In the genomic region with DNA sequence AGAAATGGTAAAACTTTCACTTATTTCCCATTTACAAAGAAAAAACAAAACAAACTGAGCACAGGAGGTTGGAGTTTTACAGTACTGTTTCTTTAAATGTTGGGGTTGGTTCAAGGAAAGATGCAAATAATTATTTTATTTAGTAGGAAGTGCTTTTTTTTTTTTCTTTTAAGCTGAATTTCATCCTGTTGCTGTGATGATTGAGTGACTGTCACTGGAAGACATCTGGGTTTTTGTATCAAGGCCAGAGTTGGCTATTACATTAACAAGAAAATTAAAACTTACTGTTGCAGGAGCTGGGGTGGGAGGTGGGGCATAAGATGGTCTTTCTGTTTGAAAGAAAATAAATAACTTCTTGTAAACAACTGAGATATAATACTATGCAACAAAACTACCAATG, we compare ENCODE assay signal across 18 cellular contexts. TPM values are rescaled to one million over a fixed set of nuclear protein-coding genes. Genes with fewer than 3 reads are reported as not detected.
A peak's percentile ranks its signal among the peaks of the same experiment; 100 is the strongest.
DNase-seq lines count a peak whose midpoint lies in the region; ATAC-seq and TF ChIP-seq lines count a peak whose summit lies in the region.
"Had no signal": no experiment of that assay in that cellular context is flagged by ENCODE, and none has a peak within 500 bp of the region (broad histone marks: within the 10 kb centered on the region; RNA-seq: fewer than 3 reads in every experiment).

No MANE protein-coding gene starts in this region.

- H3K27ac Mint-ChIP-seq in activated naive CD4-positive, alpha-beta T cell treated with anti-CD3 and anti-CD28 coated beads, Interleukin-2, amount 10 ng/mL, durations not matched to agents 7 days and 5 days: peak overlapping the region; percentile 74
- H3K27ac Mint-ChIP-seq in T-cell (no peak overlapping the region), glutamatergic neuron (ENCODE audit: unreplicated experiment) (peak overlapping the region; percentile 39)
- H3K27ac Mint-ChIP-seq in stimulated activated naive CD8-positive, alpha-beta T cell treated with anti-CD3 and anti-CD28 coated beads, Interleukin-15, amount 100 ng/mL, for 72 hours: peak overlapping the region; percentile 73 to 94
- H3K27ac Mint-ChIP-seq: T-helper 1 cell treated with Interleukin-12 subunit alpha and Interleukin-12 subunit beta and Interleukin-4 antibody, amounts not matched to agents 30 μg/mL and 1 μg/mL, for 36 hours had no signal

- no peaks in the 10 kb centered on the region for H3K9me3 ChIP-seq in testis
- H3K9me3 ChIP-seq: colonic mucosa, Peyer's patch, thyroid gland had no signal

- H3K27ac ChIP-seq in testis: no peak overlapping the region
- H3K27ac ChIP-seq: colonic mucosa, Peyer's patch, thyroid gland had no signal

- H3K27me3 ChIP-seq in testis: no peaks in the 10 kb centered on the region
- H3K27me3 ChIP-seq: colonic mucosa, Peyer's patch, thyroid gland had no signal

- H3K36me3 Mint-ChIP-seq in activated naive CD4-positive, alpha-beta T cell treated with anti-CD3 and anti-CD28 coated beads, Interleukin-2, amount 10 ng/mL, durations not matched to agents 7 days and 5 days: peaks cover 41% of the 10 kb centered on the region
- H3K36me3 Mint-ChIP-seq in T-cell (peaks cover 35% of the 10 kb centered on the region), glutamatergic neuron (ENCODE audit: unreplicated experiment) (no peaks in the 10 kb centered on the region)

- no peaks in the 10 kb centered on the region for H3K36me3 ChIP-seq in testis (ENCODE audit: low read depth, missing control alignments)
- H3K36me3 ChIP-seq: colonic mucosa had no signal

- peaks cover 58% of the 10 kb centered on the region for H3K4me1 Mint-ChIP-seq in activated naive CD4-positive, alpha-beta T cell treated with anti-CD3 and anti-CD28 coated beads, Interleukin-2, amount 10 ng/mL, durations not matched to agents 7 days and 5 days
- H3K4me1 Mint-ChIP-seq in T-cell (peaks cover 63 to 74% (median 71%) of the 10 kb centered on the region in 3 donors), glutamatergic neuron (ENCODE audit: low read depth, unreplicated experiment) (peaks cover 30% of the 10 kb centered on the region)
- peaks cover 56% of the 10 kb centered on the region for H3K4me1 Mint-ChIP-seq in stimulated activated naive CD8-positive, alpha-beta T cell treated with anti-CD3 and anti-CD28 coated beads, Interleukin-15, amount 100 ng/mL, for 72 hours

- H3K4me3 Mint-ChIP-seq in activated naive CD4-positive, alpha-beta T cell treated with anti-CD3 and anti-CD28 coated beads, Interleukin-2, amount 10 ng/mL, durations not matched to agents 7 days and 5 days: peak overlapping the region; percentile 7
- peak overlapping the region; percentile 7 to 59 (median 24) for H3K4me3 Mint-ChIP-seq in T-cell
- H3K4me3 Mint-ChIP-seq in glutamatergic neuron (ENCODE audit: unreplicated experiment): peak overlapping the region; percentile 53
- peak overlapping the region; percentile 67 to 99 for H3K4me3 Mint-ChIP-seq in stimulated activated naive CD8-positive, alpha-beta T cell treated with anti-CD3 and anti-CD28 coated beads, Interleukin-15, amount 100 ng/mL, for 72 hours

- no peaks in the 10 kb centered on the region for H3K9me3 Mint-ChIP-seq in activated naive CD4-positive, alpha-beta T cell treated with anti-CD3 and anti-CD28 coated beads, Interleukin-2, amount 10 ng/mL, durations not matched to agents 7 days and 5 days
- H3K9me3 Mint-ChIP-seq in T-cell: no peaks in the 10 kb centered on the region
- H3K9me3 Mint-ChIP-seq in glutamatergic neuron (ENCODE audit: unreplicated experiment): peaks cover 12% of the 10 kb centered on the region
- H3K9me3 Mint-ChIP-seq in stimulated activated naive CD8-positive, alpha-beta T cell treated with anti-CD3 and anti-CD28 coated beads, Interleukin-15, amount 100 ng/mL, for 72 hours: no peaks in the 10 kb centered on the region
- H3K9me3 Mint-ChIP-seq: T-helper 1 cell treated with Interleukin-12 subunit alpha and Interleukin-12 subunit beta and Interleukin-4 antibody, amounts not matched to agents 30 μg/mL and 1 μg/mL, for 36 hours had no signal

- CTCF ChIA-PET in activated naive CD4-positive, alpha-beta T cell treated with anti-CD3 and anti-CD28 coated beads, Interleukin-2, amount 10 ng/mL, durations not matched to agents 7 days and 5 days (lab: Charles Lee): no interaction called here
- CTCF ChIA-PET in T-cell (lab: Charles Lee): interaction anchor here in 1 of 2 donors (1.2 kb wide), 1 partner anchor 68 kb away, joined by 4 read pairs; no protein-coding TSS in a partner anchor

- intact Hi-C loops in testis (cut with DNase I; ENCODE audit: low total_unique reads): no loop called here
- intact Hi-C loops in head of caudate nucleus (cut with DNase I): no loop called here

- POLR2A ChIA-PET in T-cell (lab: Charles Lee): interaction anchor here (0.6 to 2.3 kb wide), 3 partner anchors 21 to 243 kb away, joined by 3 to 8 read pairs (median 4); no protein-coding TSS in a partner anchor

- no peak for ATAC-seq in T-cell (replicated peaks in 1 of 4)
- ATAC-seq in stimulated activated naive CD8-positive, alpha-beta T cell treated with anti-CD3 and anti-CD28 coated beads, Interleukin-15, amount 100 ng/mL, for 72 hours: no peak

- H3K4me1 ChIP-seq in testis: peaks cover 26% of the 10 kb centered on the region

- TF ChIP-seq POLR2A in testis (IDR thresholded peaks at IDR 0.05): no peak

- TF ChIP-seq CTCF in glutamatergic neuron (IDR thresholded peaks at IDR 0.05; ENCODE audit: partially characterized antibody, unreplicated experiment): no peak
- no peak for TF ChIP-seq CTCF in testis (IDR thresholded peaks at IDR 0.05)

- no peak for DNase-seq in activated naive CD4-positive, alpha-beta T cell treated with anti-CD3 and anti-CD28 coated beads, Interleukin-2, amount 10 ng/mL, durations not matched to agents 7 days and 5 days
- DNase-seq in activated naive CD4-positive, alpha-beta T cell treated with Interleukin-2 at 50 U/mL for 16 hours: no peak
- DNase-seq in T-cell (no peak), glutamatergic neuron (no peak), testis (no peak), head of caudate nucleus (no peak), CD1c-positive myeloid dendritic cell (ENCODE audit: extremely low spot score) (no peak)
- DNase-seq in stimulated activated naive CD8-positive, alpha-beta T cell treated with anti-CD3 and anti-CD28 coated beads, Interleukin-15, amount 100 ng/mL, for 72 hours: no peak
- DNase-seq: colonic mucosa; EL; NCI-H187; NCI-H510A treated with DMSO at 0.1 percent for 48 hours; nucleus accumbens; Peyer's patch; stimulated activated CD4-positive, alpha-beta T cell treated with anti-CD3 and anti-CD28 coated beads, Interleukin-12 subunit alpha, Interleukin-12 subunit beta, amount 100 ng/mL, for 4 hours; thyroid gland had no signal

- peaks cover 2% of the 10 kb centered on the region for H3K27me3 Mint-ChIP-seq in activated naive CD4-positive, alpha-beta T cell treated with anti-CD3 and anti-CD28 coated beads, Interleukin-2, amount 10 ng/mL, durations not matched to agents 7 days and 5 days
- H3K27me3 Mint-ChIP-seq in T-cell: no peaks in the 10 kb centered on the region
- H3K27me3 Mint-ChIP-seq in glutamatergic neuron (ENCODE audit: unreplicated experiment): peaks cover 8% of the 10 kb centered on the region
- no peaks in the 10 kb centered on the region for H3K27me3 Mint-ChIP-seq in stimulated activated naive CD8-positive, alpha-beta T cell treated with anti-CD3 and anti-CD28 coated beads, Interleukin-15, amount 100 ng/mL, for 72 hours

- H3K4me3 ChIP-seq in testis: no peak overlapping the region
- H3K4me3 ChIP-seq: colonic mucosa, Peyer's patch, thyroid gland had no signal

RNA-seq across cellular contexts. Expression of a gene that starts 2.3 kb away (rescaled TPM):
- total RNA-seq in T-cell: 10 to 100 TPM; 72.6 to 80.8 (median 75.8) TPM
- 207 TPM for total RNA-seq in glutamatergic neuron (ENCODE audit: unreplicated experiment)
- 10 to 100 TPM; 80.3 to 81.6 TPM for total RNA-seq in testis
- polyA plus RNA-seq in testis (ENCODE audit: insufficient read depth, low read depth, low replicate concordance): 86.4 TPM

RNA-seq across cellular contexts. Expression of a gene that starts 19.7 kb away (rescaled TPM):
- total RNA-seq in T-cell (not detected), glutamatergic neuron (ENCODE audit: unreplicated experiment) (1.3 TPM), testis (1 to 10 TPM; 1.2 to 3.1 TPM)
- 1.0 TPM for polyA plus RNA-seq in testis (ENCODE audit: insufficient read depth, low read depth, low replicate concordance)

RNA-seq across cellular contexts. Expression of a gene that starts 58.3 kb away (rescaled TPM):
- total RNA-seq in T-cell (not detected), glutamatergic neuron (ENCODE audit: unreplicated experiment) (not detected), testis (under 1 TPM in 1 of 2 donors, not detected in 1; 0.12 TPM)
- not detected for polyA plus RNA-seq in testis (ENCODE audit: insufficient read depth, low read depth, low replicate concordance)
- total RNA-seq: lower leg skin, thyroid gland had no signal

Comparison
In these comparisons a context has a peak if more than half of its experiments do, and no peak if none do; other contexts are left out.
1. H3K27ac Mint-ChIP-seq: peak in activated naive CD4-positive, alpha-beta T cell treated with anti-CD3 and anti-CD28 coated beads, Interleukin-2, amount 10 ng/mL, durations not matched to agents 7 days and 5 days (single experiment), glutamatergic neuron (single experiment) and stimulated activated naive CD8-positive, alpha-beta T cell treated with anti-CD3 and anti-CD28 coated beads, Interleukin-15, amount 100 ng/mL, for 72 hours (2 of 2); none in T-cell (0 of 2).
2. H3K4me3 Mint-ChIP-seq: peak in every context shown above with its lines; median percentile 83 in stimulated activated naive CD8-positive, alpha-beta T cell treated with anti-CD3 and anti-CD28 coated beads, Interleukin-15, amount 100 ng/mL, for 72 hours; 53 in glutamatergic neuron; 24 in T-cell; 7 in activated naive CD4-positive, alpha-beta T cell treated with anti-CD3 and anti-CD28 coated beads, Interleukin-2, amount 10 ng/mL, durations not matched to agents 7 days and 5 days.